ENCODE assay signal across 11 cellular contexts in genomic region chr5:159182691-159183090, GRCh38. TPM values are rescaled to one million over a fixed set of nuclear protein-coding genes. Genes with fewer than 3 reads are reported as not detected.
DNase-seq lines count a peak whose midpoint lies in the region; ATAC-seq and FAIRE-seq lines count a peak whose summit lies in the region.
"Had no signal": no experiment of that assay in that cellular context is flagged by ENCODE, and none has a peak within 500 bp of the region (broad histone marks: within the 10 kb centered on the region; RNA-seq: fewer than 3 reads in every experiment).

No MANE protein-coding gene starts in this region.

- H3K4me2 ChIP-seq in Karpas-422 (ENCODE audit: low read depth, low read length, poor library complexity, severe bottlenecking): peak overlapping the region; percentile 20

- H3K27me3 Mint-ChIP-seq in CD4-positive, CD25-positive, alpha-beta regulatory T cell: no peaks in the 10 kb centered on the region

- H3K9me3 Mint-ChIP-seq in CD4-positive, CD25-positive, alpha-beta regulatory T cell: no peaks in the 10 kb centered on the region

- peaks cover 32% of the 10 kb centered on the region for H3K36me3 ChIP-seq in CD4-positive, CD25-positive, alpha-beta regulatory T cell (ENCODE audit: control insufficient read depth, insufficient read depth, low read length)
- H3K36me3 ChIP-seq in Karpas-422 (ENCODE audit: insufficient read depth, low read length): peaks cover 21% of the 10 kb centered on the region; the same call in 1 of the 2 replicates
- peaks cover 0 to 30% of the 10 kb centered on the region in 2 donors for H3K36me3 ChIP-seq in muscle layer of duodenum (ENCODE audit: control insufficient read depth in 1 of 2, insufficient read depth in 2 of 2, low read length in 2 of 2)

- no peaks in the 10 kb centered on the region for H3K9me2 ChIP-seq in Karpas-422 (replicated peaks; ENCODE audit: insufficient read depth, low read length)

- no peak overlapping the region for H3K9ac ChIP-seq in Karpas-422 (ENCODE audit: low read length)

- ATAC-seq in CD4-positive, CD25-positive, alpha-beta regulatory T cell (ENCODE audit: low read depth in 2 of 2): no peak
- no peak for ATAC-seq in GM21529 (IDR thresholded peaks at IDR 0.05; ENCODE audit: unreplicated experiment)
- ATAC-seq: sciatic nerve had no signal

- no peak for DNase-seq in CD4-positive, CD25-positive, alpha-beta regulatory T cell
- DNase-seq in Karpas-422 (no peak), dermis microvascular lymphatic vessel endothelial cell (ENCODE audit: low read depth in 2 of 2) (peak; percentile 49 to 68), HTR-8/SVneo (ENCODE audit: insufficient read length, low spot score) (no peak), putamen (ENCODE audit: low spot score) (no peak), SK-N-DZ (ENCODE audit: low spot score) (no peak)
- DNase-seq: NCI-H1417 treated with DMSO at 0.1 percent for 48 hours, NCI-H748 treated with DMSO at 0.1 percent for 48 hours had no signal

- no peak overlapping the region for H3K4me3 ChIP-seq in CD4-positive, CD25-positive, alpha-beta regulatory T cell (ENCODE audit: low read depth, low read length)
- no peak overlapping the region for H3K4me3 ChIP-seq in Karpas-422 (ENCODE audit: low read length)
- H3K4me3 ChIP-seq in muscle layer of duodenum (ENCODE audit: low read depth in 1 of 2, low read length in 2 of 2): no peak overlapping the region

- H3K27ac Mint-ChIP-seq in CD4-positive, CD25-positive, alpha-beta regulatory T cell: peak overlapping the region in 1 of 3 donors; percentile 71

- H4K20me1 ChIP-seq in Karpas-422 (ENCODE audit: insufficient read depth, low read depth, low read length): no peaks in the 10 kb centered on the region

- H3K27me3 ChIP-seq in CD4-positive, CD25-positive, alpha-beta regulatory T cell (ENCODE audit: control insufficient read depth, insufficient read depth, low read length): no peaks in the 10 kb centered on the region
- H3K27me3 ChIP-seq in Karpas-422 (ENCODE audit: low read length) (no peaks in the 10 kb centered on the region), muscle layer of duodenum (ENCODE audit: low read depth, low read length) (no peaks in the 10 kb centered on the region)

- H3K4me1 ChIP-seq in CD4-positive, CD25-positive, alpha-beta regulatory T cell (ENCODE audit: control insufficient read depth, insufficient read depth, low read length, poor library complexity, severe bottlenecking): peaks cover 42% of the 10 kb centered on the region
- H3K4me1 ChIP-seq in Karpas-422 (ENCODE audit: low read length): peaks cover 50% of the 10 kb centered on the region
- H3K4me1 ChIP-seq in muscle layer of duodenum (ENCODE audit: control insufficient read depth in 1 of 2, insufficient read depth in 2 of 2, low read length in 2 of 2): peaks cover 9 to 20% of the 10 kb centered on the region in 2 donors

- peak overlapping the region; percentile 55 for H3K27ac ChIP-seq in CD4-positive, CD25-positive, alpha-beta regulatory T cell (ENCODE audit: insufficient read depth, low read length, poor library complexity, severe bottlenecking)
- H3K27ac ChIP-seq in Karpas-422 (ENCODE audit: low read length): peak overlapping the region; percentile 52; the same call in 1 of the 2 replicates
- H3K27ac ChIP-seq in muscle layer of duodenum (ENCODE audit: low read length): peak overlapping the region; percentile 41

- peaks cover 9% of the 10 kb centered on the region for H3K36me3 Mint-ChIP-seq in CD4-positive, CD25-positive, alpha-beta regulatory T cell

- H3K79me2 ChIP-seq in Karpas-422 (ENCODE audit: low read length): peaks cover 89% of the 10 kb centered on the region

- no peak overlapping the region for H3K4me3 Mint-ChIP-seq in CD4-positive, CD25-positive, alpha-beta regulatory T cell

- no peak for FAIRE-seq in HTR-8/SVneo (lab: Jason Lieb, UNC)

- H3K9me3 ChIP-seq in CD4-positive, CD25-positive, alpha-beta regulatory T cell (ENCODE audit: control insufficient read depth in 2 of 2, low read length in 2 of 2): no peaks in the 10 kb centered on the region
- H3K9me3 ChIP-seq in Karpas-422 (ENCODE audit: low read length) (no peaks in the 10 kb centered on the region), muscle layer of duodenum (ENCODE audit: control insufficient read depth in 1 of 2, low read length in 2 of 2) (no peaks in the 10 kb centered on the region)

- peaks cover 47 to 74% (median 65%) of the 10 kb centered on the region in 4 donors for H3K4me1 Mint-ChIP-seq in CD4-positive, CD25-positive, alpha-beta regulatory T cell

- no peak overlapping the region for H2AFZ ChIP-seq in Karpas-422 (ENCODE audit: low read length)

RNA-seq across cellular contexts. Expression of gene RNF145, which starts 26.7 kb away (rescaled TPM):
- total RNA-seq in CD4-positive, CD25-positive, alpha-beta regulatory T cell: 67.9 TPM
- polyA plus RNA-seq in CD4-positive, CD25-positive, alpha-beta regulatory T cell: 10 to 100 TPM in 3 of 4 donors, 1 to 10 TPM in 1; 8.8 to 12.6 (median 11.2) TPM
- 68.7 and 113 TPM in 2 replicates for total RNA-seq in Karpas-422 (2014; rRNA removed; shearing (Covaris generic); ENCODE audit: low replicate concordance)
- total RNA-seq in dermis microvascular lymphatic vessel endothelial cell: 37.2 and 42.7 TPM in 2 replicates
- polyA plus RNA-seq in SK-N-DZ (2014; cell fraction: cytosol; rRNA removed): 79.7 and 80.8 TPM in 2 replicates
- 39.5 and 44.8 TPM in 2 replicates for polyA plus RNA-seq in SK-N-DZ (2014; cell fraction: nucleus; rRNA removed)

Comparison
In these comparisons a context has a peak if more than half of its experiments do, and no peak if none do; other contexts are left out.
1. DNase-seq: peak in dermis microvascular lymphatic vessel endothelial cell (2 of 2); none in CD4-positive, CD25-positive, alpha-beta regulatory T cell (0 of 3), Karpas-422 (single experiment), HTR-8/SVneo (single experiment), putamen (single experiment) and SK-N-DZ (single experiment).
2. Peak in every context shown above with its lines, with median percentiles within 50 percentile points of each other: H3K27ac ChIP-seq.